In genomic region chr1:7695181-7696117, GRCh38 we compare ENCODE assay signal across 21 cellular contexts.
"Had no signal": no experiment of that assay in that cellular context is flagged by ENCODE, and none has a peak within 500 bp of the region (broad histone marks: within the 10 kb centered on the region; RNA-seq: fewer than 3 reads in every experiment).

No MANE protein-coding gene starts in this region.

- DNase-seq: cerebellar nuclear complex; effector memory CD8-positive, alpha-beta T cell; esophagus squamous epithelium; foreskin fibroblast; glutamatergic neuron; kidney; left cardiac atrium; left ventricle myocardium inferior; mesenchymal stem cell; midbrain; ovary; stimulated activated CD4-positive, alpha-beta T cell treated with anti-CD3 and anti-CD28 coated beads, Interleukin-2, amount 100 ng/mL, for 24 hours; stimulated activated CD4-positive, alpha-beta T cell treated with anti-CD3 and anti-CD28 coated beads, Interleukin-4, amount 100 ng/mL, for 4 hours; stimulated activated naive B cell treated with anti-CD40 and anti-IgM and Interleukin-4, amounts not matched to agents 10 μg/mL and 1 μg/mL and 100 μg/mL, for 72 hours; stimulated activated naive CD8-positive, alpha-beta T cell treated with anti-CD3 and anti-CD28 coated beads, Interleukin-15, amount 100 ng/mL, for 72 hours; transverse colon had no signal

- H3K4me3 ChIP-seq: esophagus squamous epithelium, gastroesophageal sphincter, hepatocyte, left ventricle myocardium inferior, lung, ovary, thoracic aorta, transverse colon had no signal

- H3K9me3 ChIP-seq: ovary, thoracic aorta had no signal

- H3K27ac ChIP-seq: epithelial cell of prostate, esophagus squamous epithelium, gastroesophageal sphincter, hepatocyte, left ventricle myocardium inferior, ovary, thoracic aorta, transverse colon had no signal

- H3K79me2 ChIP-seq: hepatocyte had no signal

- H2AFZ ChIP-seq: hepatocyte had no signal

- H3K36me3 ChIP-seq: esophagus squamous epithelium, gastroesophageal sphincter, left ventricle myocardium inferior, ovary, thoracic aorta, transverse colon had no signal

- H3K27me3 ChIP-seq: esophagus squamous epithelium, ovary, transverse colon had no signal

- H3K4me2 ChIP-seq: hepatocyte had no signal
